In the genomic region with DNA sequence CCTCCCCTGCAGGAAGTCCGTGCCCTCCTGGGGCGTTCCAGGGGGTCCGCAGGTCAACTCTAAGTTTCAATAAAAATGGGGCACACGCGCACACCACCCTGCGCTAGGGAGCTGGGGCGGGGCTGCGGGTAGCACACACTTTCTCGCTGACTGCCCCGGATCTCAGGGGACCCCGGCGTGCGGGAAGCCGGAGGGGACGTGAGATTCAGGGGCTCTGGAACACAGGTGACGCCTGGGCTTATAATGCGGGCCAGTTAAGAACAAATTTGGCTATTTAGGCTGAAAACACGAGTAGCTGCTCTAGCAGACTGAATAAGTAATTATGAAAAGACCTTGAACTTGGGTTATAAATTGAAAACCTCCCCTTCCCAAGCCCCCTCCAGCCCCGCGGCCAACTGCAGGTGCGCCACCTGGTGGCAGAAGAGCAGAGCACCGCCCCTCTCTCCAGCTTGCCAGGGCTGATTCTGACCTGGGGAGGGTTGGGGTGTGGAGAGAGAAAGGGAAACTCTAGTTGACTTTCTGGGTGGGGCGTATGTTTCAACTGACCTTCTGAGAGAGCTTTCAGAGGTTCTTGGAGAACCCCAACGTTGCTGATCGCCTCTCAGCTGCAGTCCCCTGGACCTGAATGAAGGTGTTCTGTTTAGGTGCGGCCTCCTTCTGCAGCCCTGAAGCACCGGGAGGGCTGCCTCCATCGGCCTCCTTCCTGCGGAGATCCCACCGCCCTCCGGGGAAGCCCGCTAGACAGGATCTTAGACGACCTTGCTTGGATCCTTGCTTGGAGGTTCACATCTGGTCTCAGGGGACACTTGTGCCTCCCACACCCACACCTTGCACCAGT, we compare ENCODE assay signal across 8 cellular contexts.
DNase-seq lines count a peak whose midpoint lies in the region; ATAC-seq, FAIRE-seq and TF ChIP-seq lines count a peak whose summit lies in the region.
"Had no signal": no experiment of that assay in that cellular context is flagged by ENCODE, and none has a peak within 500 bp of the region (broad histone marks: within the 10 kb centered on the region; RNA-seq: fewer than 3 reads in every experiment).

No MANE protein-coding gene starts in this region.

- H3K36me3 ChIP-seq in OCI-LY3 (replicated peaks; ENCODE audit: low read depth, low read length), result peaks cover 16% of the 10 kb centered on the region
- H3K36me3 ChIP-seq in small intestine (ENCODE audit: control insufficient read depth in 2 of 2, insufficient read depth in 2 of 2, low read length in 2 of 2), result no peaks in the 10 kb centered on the region

- peak; percentile 97 for TF ChIP-seq CTCF in OCI-LY3 (IDR thresholded peaks at IDR 0.05; ENCODE audit: low read depth, low read length)

- WGBS in small intestine, 3 donors, result 25 to 32% (median 27%) methylated on average over 33 of the region's 33 CpGs

- no peaks in the 10 kb centered on the region for H3K9me3 ChIP-seq in OCI-LY3 (ENCODE audit: insufficient read depth, low read length)
- H3K9me3 ChIP-seq in small intestine (ENCODE audit: control insufficient read depth, low read depth), result no peaks in the 10 kb centered on the region

- H3K4me3 ChIP-seq in OCI-LY3 (ENCODE audit: low read length) (peak overlapping the region; percentile 62), small intestine (ENCODE audit: low read depth in 1 of 2, low read length in 2 of 2) (no peak overlapping the region)

- H3K79me2 ChIP-seq in OCI-LY3 (ENCODE audit: low read length), result no peaks in the 10 kb centered on the region

- intact Hi-C loops in left cardiac atrium (cut with DNase I), result no loop called here

- H3K9ac ChIP-seq in OCI-LY3 (ENCODE audit: low read length), result no peak overlapping the region; the same call in 1 of the 2 replicates

- H3K4me1 ChIP-seq in OCI-LY3 (ENCODE audit: low read length), result peaks cover 7% of the 10 kb centered on the region
- peaks cover 0 to 2% of the 10 kb centered on the region in 2 donors for H3K4me1 ChIP-seq in small intestine (ENCODE audit: control insufficient read depth in 2 of 2, insufficient read depth in 1 of 2, low read depth in 1 of 2, low read length in 1 of 2)

- ATAC-seq in GM18505 (IDR thresholded peaks at IDR 0.05; ENCODE audit: unreplicated experiment) (peak; percentile 67), HG02981 (IDR thresholded peaks at IDR 0.05; ENCODE audit: unreplicated experiment) (peak; percentile 64), left cardiac atrium (peak; percentile 46 to 69), GM18870 (IDR thresholded peaks at IDR 0.05; ENCODE audit: unreplicated experiment) (no peak)

- peak overlapping the region; percentile 66 for H3K4me2 ChIP-seq in OCI-LY3 (ENCODE audit: low read length)

- H3K27ac ChIP-seq in OCI-LY3 (ENCODE audit: low read length) (no peak overlapping the region), small intestine (ENCODE audit: low read depth in 1 of 2, low read length in 1 of 2) (no peak overlapping the region)

- no peak for FAIRE-seq in small intestine (lab: Jason Lieb, UNC)
- FAIRE-seq: endometrium had no signal

- no peaks in the 10 kb centered on the region for H4K20me1 ChIP-seq in OCI-LY3 (ENCODE audit: insufficient read depth, low read length)

- no peak for TF ChIP-seq POLR2A in GM18505 (IDR thresholded peaks at IDR 0.05; ENCODE audit: borderline replicate concordance, extremely low read depth, insufficient read depth, insufficient read length)

- no peaks in the 10 kb centered on the region for H3K27me3 ChIP-seq in OCI-LY3 (ENCODE audit: low read depth, low read length)
- H3K27me3 ChIP-seq in small intestine (ENCODE audit: control insufficient read depth in 2 of 2, insufficient read depth in 2 of 2, low read length in 2 of 2), result no peaks in the 10 kb centered on the region

- no peak overlapping the region for H2AFZ ChIP-seq in OCI-LY3 (ENCODE audit: low read depth, low read length)

- peak; percentile 32 for DNase-seq in activated effector memory CD4-positive, alpha-beta T cell treated with Interleukin-2 at 50 U/mL for 16 hours
- DNase-seq in left cardiac atrium, result no peak
- DNase-seq in small intestine, result peak; percentile 71
